Comparison of ENCODE assay signal across 28 cellular contexts in genomic region chr5:164052536-164053090, GRCh38.
DNase-seq lines count a peak whose midpoint lies in the region; ATAC-seq and TF ChIP-seq lines count a peak whose summit lies in the region.
"Had no signal": no experiment of that assay in that cellular context is flagged by ENCODE, and none has a peak within 500 bp of the region (broad histone marks: within the 10 kb centered on the region; RNA-seq: fewer than 3 reads in every experiment).

No MANE protein-coding gene starts in this region.

- intact Hi-C loops in gastrocnemius medialis (cut with DNase I; ENCODE audit: low total_unique reads) = no loop called here

- 60% methylated on average over 3 of the region's 3 CpGs for WGBS in SK-N-SH (ENCODE audit: low lambda C conversion rate)
- 62% methylated on average over 3 of the region's 3 CpGs for WGBS in smooth muscle cell (ENCODE audit: low lambda C conversion rate)

- peak overlapping the region in 1 of 2 experiments; percentile 47; a peak in 1 of 4 replicates for H3K27ac ChIP-seq in SK-N-SH (ENCODE audit: low read depth in 2 of 2, low read length in 1 of 2)
- peak overlapping the region; percentile 34 for H3K27ac ChIP-seq in smooth muscle cell (ENCODE audit: low read depth)
- no peak overlapping the region for H3K27ac ChIP-seq in gastrocnemius medialis
- H3K27ac ChIP-seq: 22Rv1, parathyroid adenoma, spleen had no signal

- H3K4me2 ChIP-seq in SK-N-SH = no peak overlapping the region
- H3K4me2 ChIP-seq in smooth muscle cell = peak overlapping the region; percentile 23

- no peak for TF ChIP-seq RAD21 in SK-N-SH (IDR thresholded peaks at IDR 0.05; ENCODE audit: low read length)

- TF ChIP-seq CTCF in SK-N-SH (IDR thresholded peaks at IDR 0.05) (no peak), fibroblast of mammary gland (conservative IDR thresholded peaks at IDR 0.05; ENCODE audit: control insufficient read depth, insufficient read depth, low read depth, low read length) (no peak), smooth muscle cell (IDR thresholded peaks at IDR 0.05; ENCODE audit: borderline replicate concordance, insufficient read depth, poor library complexity, severe bottlenecking) (no peak), gastrocnemius medialis (IDR thresholded peaks at IDR 0.05 in 4 of 5, conservative IDR thresholded peaks at IDR 0.05 in 1 of 5) (no peak)

- H3K27me3 ChIP-seq in SK-N-SH (ENCODE audit: insufficient read depth) (no peaks in the 10 kb centered on the region), smooth muscle cell (ENCODE audit: low read depth) (no peaks in the 10 kb centered on the region), gastrocnemius medialis (no peaks in the 10 kb centered on the region)
- H3K27me3 ChIP-seq: spleen had no signal

- H3K9ac ChIP-seq in SK-N-SH (no peak overlapping the region), smooth muscle cell (ENCODE audit: low read depth) (no peak overlapping the region)
- H3K9ac ChIP-seq: parathyroid adenoma had no signal

- H2AFZ ChIP-seq in SK-N-SH (ENCODE audit: low read depth) (no peak overlapping the region), smooth muscle cell (ENCODE audit: low read depth) (peak overlapping the region; percentile 24)
- H2AFZ ChIP-seq: parathyroid adenoma had no signal

- no peaks in the 10 kb centered on the region for H3F3A ChIP-seq in SK-N-SH (replicated peaks; ENCODE audit: insufficient read depth)
- H3F3A ChIP-seq in smooth muscle cell (ENCODE audit: low read depth) = no peaks in the 10 kb centered on the region

- H4K20me1 ChIP-seq in SK-N-SH (ENCODE audit: insufficient read depth) = no peaks in the 10 kb centered on the region
- H4K20me1 ChIP-seq in smooth muscle cell (ENCODE audit: low read depth) = no peaks in the 10 kb centered on the region

- H3K79me2 ChIP-seq in SK-N-SH (ENCODE audit: insufficient read depth) (no peaks in the 10 kb centered on the region), smooth muscle cell (ENCODE audit: low read depth) (no peaks in the 10 kb centered on the region)
- H3K79me2 ChIP-seq: parathyroid adenoma had no signal

- peaks cover 0 to 9% of the 10 kb centered on the region in 2 experiments; a peak in 1 of 4 replicates for H3K4me1 ChIP-seq in SK-N-SH (ENCODE audit: control insufficient read depth in 1 of 2, insufficient read depth in 2 of 2, low read depth in 1 of 2, low read length in 1 of 2)
- H3K4me1 ChIP-seq in smooth muscle cell (ENCODE audit: low read depth) = no peaks in the 10 kb centered on the region
- H3K4me1 ChIP-seq in gastrocnemius medialis = no peaks in the 10 kb centered on the region
- H3K4me1 ChIP-seq: parathyroid adenoma, spleen had no signal

- POLR2A ChIA-PET in SK-N-SH (lab: Yijun Ruan, JAX) = no interaction called here

- H3K4me3 ChIP-seq in SK-N-SH (ENCODE audit: low read depth in 2 of 2, low read length in 1 of 2) (no peak overlapping the region), fibroblast of mammary gland (ENCODE audit: control insufficient read depth, low read depth, low read length) (no peak overlapping the region), smooth muscle cell (no peak overlapping the region), gastrocnemius medialis (no peak overlapping the region)
- H3K4me3 ChIP-seq: spleen had no signal

- in situ Hi-C loops in gastrocnemius medialis (cut with MboI; ENCODE audit: low sequenced_read_pairs in 4 of 4) = no loop called here

- H3K9me3 ChIP-seq in SK-N-SH = no peaks in the 10 kb centered on the region
- H3K9me3 ChIP-seq in smooth muscle cell (replicated peaks; ENCODE audit: low read depth) = no peaks in the 10 kb centered on the region
- H3K9me3 ChIP-seq in gastrocnemius medialis = no peaks in the 10 kb centered on the region
- H3K9me3 ChIP-seq: spleen had no signal

- TF ChIP-seq EP300 in SK-N-SH (IDR thresholded peaks at IDR 0.05; ENCODE audit: borderline replicate concordance in 1 of 2, low read depth in 1 of 2, low read length in 1 of 2) = no peak

- CTCF ChIA-PET in SK-N-SH (lab: Yijun Ruan, JAX) = interaction anchor here (0.6 to 2.0 kb wide), 5 partner anchors 9 to 451 kb away, joined by 3 to 9 read pairs (median 5); no protein-coding TSS in a partner anchor

- no peak for DNase-seq in SK-N-SH
- peak; percentile 38 for DNase-seq in astrocyte of the hippocampus (ENCODE audit: low read depth, low spot score)
- DNase-seq in fibroblast of mammary gland (ENCODE audit: low read depth) = peak; percentile 13
- no peak for DNase-seq in smooth muscle cell (lab: John Stamatoyannopoulos, UW; ENCODE audit: unreplicated experiment)
- no peak for DNase-seq in gastrocnemius medialis
- DNase-seq in stimulated activated CD4-positive, alpha-beta T cell treated with anti-CD3 and anti-CD28 coated beads, Interleukin-2, amount 100 ng/mL, for 24 hours = no peak
- DNase-seq in SHP77 treated with DMSO at 0.1 percent for 48 hours (lab: John Stamatoyannopoulos, UW) = no peak
- DNase-seq: activated CD4-positive, alpha-beta T cell treated with anti-CD3 and anti-CD28 coated beads for 1 hour; activated CD8-positive, alpha-beta memory T cell treated with anti-CD3 and anti-CD28 coated beads, Interleukin-2, amount 50 U/mL, for 48 hours; activated CD8-positive, alpha-beta T cell treated with anti-CD3 and anti-CD28 coated beads for 36 hours; cortex of kidney; DMS79; glutamatergic neuron; NCI-H1048; NCI-H187; NCI-H2171 treated with DMSO at 0.1 percent for 48 hours; NCI-H524 treated with DMSO at 0.1 percent for 48 hours; retina; spleen; stimulated activated naive CD8-positive, alpha-beta T cell treated with anti-CD3 and anti-CD28 coated beads, Interleukin-15, amount 100 ng/mL, for 72 hours; T-helper 2 cell had no signal

- H3K9me2 ChIP-seq in SK-N-SH = no peaks in the 10 kb centered on the region

- TF ChIP-seq POLR2A in gastrocnemius medialis (IDR thresholded peaks at IDR 0.05) = no peak

- no peak for ATAC-seq in SK-N-SH treated with all-trans-retinoic acid at 6 μM for 48 hours
- ATAC-seq in gastrocnemius medialis = no peak
- ATAC-seq: activated CD8-positive, alpha-beta T cell treated with anti-CD3 and anti-CD28 coated beads for 36 hours; activated T-helper 17 cell treated with anti-CD3 and anti-CD28 coated beads, Interleukin-2, amount 50 U/mL, for 72 hours; HCT116; left lobe of liver; PC-3; stimulated activated naive CD8-positive, alpha-beta T cell treated with anti-CD3 and anti-CD28 coated beads, Interleukin-15, amount 100 ng/mL, for 72 hours had no signal

- H3K36me3 ChIP-seq in SK-N-SH (replicated peaks in 1 of 2; ENCODE audit: control insufficient read depth in 1 of 2, insufficient read depth in 2 of 2, low read length in 1 of 2) = no peaks in the 10 kb centered on the region
- H3K36me3 ChIP-seq in smooth muscle cell (ENCODE audit: low read depth) = no peaks in the 10 kb centered on the region
- H3K36me3 ChIP-seq in gastrocnemius medialis = no peaks in the 10 kb centered on the region
- H3K36me3 ChIP-seq: spleen had no signal

TF ChIP-seq in SK-N-SH, 30 proteins besides CTCF, POLR2A, EP300 and RAD21 (continues in another document):
- TF ChIP-seq REST (IDR thresholded peaks at IDR 0.05; ENCODE audit: low read depth, low read length) (no peak), RFX5 (IDR thresholded peaks at IDR 0.05; ENCODE audit: low read length) (no peak)

TF ChIP-seq in SK-N-SH treated with all-trans-retinoic acid at 6 μM for 48 hours, 23 proteins besides CTCF, POLR2A, EP300 and RAD21 (continues in another document):
- TF ChIP-seq PPARA (CRISPR knock-in tag; IDR thresholded peaks at IDR 0.05; ENCODE audit: borderline replicate concordance) (no peak), ZFP3 (CRISPR knock-in tag; IDR thresholded peaks at IDR 0.05) (no peak), OSR1 (CRISPR knock-in tag; IDR thresholded peaks at IDR 0.05) (no peak), ZNF565 (CRISPR knock-in tag; conservative IDR thresholded peaks at IDR 0.05; ENCODE audit: low read depth) (no peak), ARNTL (CRISPR knock-in tag; IDR thresholded peaks at IDR 0.05; ENCODE audit: borderline replicate concordance, low read depth) (no peak), TCF4 (CRISPR knock-in tag; IDR thresholded peaks at IDR 0.05; ENCODE audit: borderline replicate concordance) (no peak), BACH2 (CRISPR knock-in tag; IDR thresholded peaks at IDR 0.05; ENCODE audit: borderline replicate concordance) (no peak), ZC3H10 (CRISPR knock-in tag; IDR thresholded peaks at IDR 0.05) (no peak), PATZ1 (CRISPR knock-in tag; IDR thresholded peaks at IDR 0.05; ENCODE audit: borderline replicate concordance) (no peak), CSRNP3 (CRISPR knock-in tag; IDR thresholded peaks at IDR 0.05) (no peak), TOX (CRISPR knock-in tag; IDR thresholded peaks at IDR 0.05; ENCODE audit: borderline replicate concordance) (no peak), SNAI2 (CRISPR knock-in tag; IDR thresholded peaks at IDR 0.05) (no peak)

Comparison
In these comparisons a context has a peak if more than half of its experiments do, and no peak if none do; other contexts are left out.
1. DNase-seq: peak in astrocyte of the hippocampus (single experiment) and fibroblast of mammary gland (single experiment); none in SK-N-SH (single experiment), smooth muscle cell (single experiment), gastrocnemius medialis (0 of 2), stimulated activated CD4-positive, alpha-beta T cell treated with anti-CD3 and anti-CD28 coated beads, Interleukin-2, amount 100 ng/mL, for 24 hours (0 of 2) and SHP77 treated with DMSO at 0.1 percent for 48 hours (single experiment).